ENCODE assay signal across 19 cellular contexts in the genomic region with DNA sequence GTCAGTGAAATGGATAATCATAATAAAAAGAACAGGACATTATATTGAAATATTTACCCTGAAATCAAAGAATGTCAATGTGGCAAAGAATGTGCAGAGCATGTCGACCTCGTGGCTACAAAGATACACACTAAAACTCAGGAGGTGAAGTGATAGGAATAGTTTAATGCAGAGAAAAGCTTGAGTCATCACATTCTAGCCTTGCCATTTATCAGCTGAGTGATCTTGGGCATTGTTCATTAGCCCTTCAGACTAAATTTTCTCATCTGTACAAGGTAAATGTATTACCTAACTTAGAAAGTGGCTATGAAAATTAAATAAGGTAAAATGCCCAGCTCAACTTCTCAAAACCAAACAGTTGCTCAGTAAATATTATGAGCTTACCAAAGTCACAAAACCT. TPM values are rescaled to one million over a fixed set of nuclear protein-coding genes. Genes with fewer than 3 reads are reported as not detected.
"Had no signal": no experiment of that assay in that cellular context is flagged by ENCODE, and none has a peak within 500 bp of the region (broad histone marks: within the 10 kb centered on the region; RNA-seq: fewer than 3 reads in every experiment).

No MANE protein-coding gene starts in this region.

- H3K9me3 ChIP-seq: SK-N-SH had no signal

- H3K4me2 ChIP-seq: KMS-11, SK-N-SH had no signal

- H3K27ac ChIP-seq: HL-60, KMS-11, RWPE1 had no signal

- H3K9ac ChIP-seq: KMS-11, SK-N-SH had no signal

- ATAC-seq: T-cell had no signal

- DNase-seq: Kasumi-1, MM.1S, NCI-H1092 treated with DMSO at 0.1 percent for 48 hours, NCI-H1436, NCI-H187 treated with DMSO at 0.1 percent for 48 hours, NCI-H2029 treated with DMSO at 0.1 percent for 48 hours, NCI-H2171 treated with DMSO at 0.1 percent for 48 hours, NCI-H524, NCI-H69, NCI-H774, SHP77, SK-N-SH, SW 1271, T-cell had no signal

- FAIRE-seq: HTR-8/SVneo had no signal

RNA-seq across cellular contexts. Expression of gene CALCR, which starts 22.6 kb away (rescaled TPM):
- total RNA-seq: M059J, T-cell had no signal
